ENCODE assay signal across 26 cellular contexts in the genomic region with DNA sequence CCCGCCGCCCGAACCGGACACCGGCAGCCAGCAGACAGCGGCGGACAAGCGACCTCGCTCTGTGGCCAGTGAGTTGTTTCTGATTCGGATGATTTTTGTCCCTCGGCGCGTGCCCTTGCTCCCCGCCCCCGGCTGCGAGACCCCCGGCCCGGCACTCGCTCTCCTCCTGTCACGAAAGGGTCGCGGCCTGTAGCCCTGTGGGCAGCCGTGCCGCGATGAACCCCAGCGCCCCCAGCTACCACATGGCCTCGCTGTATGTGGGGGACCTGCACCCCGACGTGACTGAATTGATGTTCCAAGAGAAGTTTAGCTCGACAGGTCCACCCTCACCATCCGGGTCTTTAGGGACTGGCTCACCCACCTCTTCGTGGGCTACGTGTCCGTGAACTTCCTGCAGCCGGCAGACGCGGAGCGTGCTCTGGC.
DNase-seq lines count a peak whose midpoint lies in the region; ATAC-seq, FAIRE-seq and TF ChIP-seq lines count a peak whose summit lies in the region.
"Had no signal": no experiment of that assay in that cellular context is flagged by ENCODE, and none has a peak within 500 bp of the region (broad histone marks: within the 10 kb centered on the region; RNA-seq: fewer than 3 reads in every experiment).

No MANE protein-coding gene starts in this region.

- no peak overlapping the region for H3K4me3 Mint-ChIP-seq in stimulated activated memory B cell treated with anti-CD40 and anti-IgM and Interleukin-4, amounts not matched to agents 10 μg/mL and 1 μg/mL and 100 μg/mL, for 72 hours
- H3K4me3 Mint-ChIP-seq: B cell; CD8-positive, alpha-beta T cell; IgD-negative memory B cell had no signal

- H3K9me3 ChIP-seq in right cardiac atrium (ENCODE audit: control insufficient read depth, low read length) (no peaks in the 10 kb centered on the region), kidney (ENCODE audit: control insufficient read depth in 1 of 2, low read length in 2 of 2) (no peaks in the 10 kb centered on the region)
- H3K9me3 ChIP-seq: Caco-2 had no signal

- TF ChIP-seq CTCF in kidney (IDR thresholded peaks at IDR 0.05; ENCODE audit: borderline replicate concordance, extremely low read depth, insufficient read depth) = no peak

- DNase-seq in right cardiac atrium = peak in 2 of 3 donors; percentile 31 to 46
- no peak for DNase-seq in cardiac septum (ENCODE audit: low spot score)
- DNase-seq in kidney = peak; percentile 63
- DNase-seq in NCI-H1436 treated with DMSO at 0.1 percent for 48 hours (lab: John Stamatoyannopoulos, UW) = no peak
- DNase-seq in AG08396 (ENCODE audit: low spot score) = no peak
- no peak for DNase-seq in SKM-1 treated with dmso at 0.1 percent for 144 hours (lab: John Stamatoyannopoulos, UW; ENCODE audit: unreplicated experiment)
- DNase-seq: Caco-2, DMS 273 treated with DMSO at 0.1 percent for 48 hours, DMS79, EL, GDM1, MM.1S, NCI-H1694, NCI-H2029 treated with DMSO at 0.1 percent for 48 hours, NCI-H446 treated with DMSO at 0.1 percent for 48 hours, NCI-H526 treated with DMSO at 0.1 percent for 48 hours had no signal

- peaks cover 2% of the 10 kb centered on the region for H3K27me3 ChIP-seq in right cardiac atrium (ENCODE audit: control insufficient read depth, insufficient read depth)

- H3K27ac Mint-ChIP-seq in stimulated activated memory B cell treated with anti-CD40 and anti-IgM and Interleukin-4, amounts not matched to agents 10 μg/mL and 1 μg/mL and 100 μg/mL, for 72 hours = no peak overlapping the region
- H3K27ac Mint-ChIP-seq: B cell; CD8-positive, alpha-beta T cell had no signal

- intact Hi-C loops in right cardiac atrium (cut with DNase I) (no loop called here), cardiac septum (cut with DNase I) (no loop called here), kidney (cut with DNase I) (no loop called here)

- no peaks in the 10 kb centered on the region for H3K36me3 Mint-ChIP-seq in stimulated activated memory B cell treated with anti-CD40 and anti-IgM and Interleukin-4, amounts not matched to agents 10 μg/mL and 1 μg/mL and 100 μg/mL, for 72 hours
- H3K36me3 Mint-ChIP-seq: CD8-positive, alpha-beta T cell; IgD-negative memory B cell had no signal

- H3K9ac ChIP-seq in kidney (ENCODE audit: low read length in 2 of 2) = no peak overlapping the region
- H3K9ac ChIP-seq: KMS-11 had no signal

- H3K4me3 ChIP-seq in right cardiac atrium (ENCODE audit: low read length) = no peak overlapping the region
- H3K4me3 ChIP-seq in kidney (ENCODE audit: low read length in 2 of 2) = no peak overlapping the region

- H3K27me3 Mint-ChIP-seq in stimulated activated memory B cell treated with anti-CD40 and anti-IgM and Interleukin-4, amounts not matched to agents 10 μg/mL and 1 μg/mL and 100 μg/mL, for 72 hours = no peaks in the 10 kb centered on the region
- H3K27me3 Mint-ChIP-seq: B cell, IgD-negative memory B cell had no signal

- no peaks in the 10 kb centered on the region for H3K4me1 ChIP-seq in right cardiac atrium (ENCODE audit: control insufficient read depth, insufficient read depth, low read length)
- H3K4me1 ChIP-seq in kidney (ENCODE audit: control insufficient read depth in 1 of 2, insufficient read depth in 1 of 2, low read depth in 1 of 2, low read length in 2 of 2) = no peaks in the 10 kb centered on the region

- ATAC-seq in right cardiac atrium = no peak
- ATAC-seq in stimulated activated memory B cell treated with anti-CD40 and anti-IgM and Interleukin-4, amounts not matched to agents 10 μg/mL and 1 μg/mL and 100 μg/mL, for 72 hours = peak; percentile 20
- ATAC-seq: CD8-positive, alpha-beta T cell; Panc1 had no signal

- whole genome bisulfite sequencing in right cardiac atrium = 96% methylated on average over 38 of the region's 38 CpGs

- no peak for FAIRE-seq in kidney (lab: Jason Lieb, UNC)
- FAIRE-seq: GM12891 had no signal

- no peaks in the 10 kb centered on the region for H3K4me1 Mint-ChIP-seq in stimulated activated memory B cell treated with anti-CD40 and anti-IgM and Interleukin-4, amounts not matched to agents 10 μg/mL and 1 μg/mL and 100 μg/mL, for 72 hours
- H3K4me1 Mint-ChIP-seq: B cell, IgD-negative memory B cell had no signal

- H3K36me3 ChIP-seq in kidney (ENCODE audit: control insufficient read depth in 1 of 2, insufficient read depth in 2 of 2, low read length in 2 of 2) = no peaks in the 10 kb centered on the region

- H3K9me3 Mint-ChIP-seq in stimulated activated memory B cell treated with anti-CD40 and anti-IgM and Interleukin-4, amounts not matched to agents 10 μg/mL and 1 μg/mL and 100 μg/mL, for 72 hours = no peaks in the 10 kb centered on the region

- H3K27ac ChIP-seq in right cardiac atrium (ENCODE audit: low read length) = no peak overlapping the region
- no peak overlapping the region for H3K27ac ChIP-seq in kidney (ENCODE audit: low read depth in 2 of 2, low read length in 2 of 2)
- H3K27ac ChIP-seq: C4-2B, HL-60, KMS-11, RWPE1 had no signal

Comparison
In these comparisons a context has a peak if more than half of its experiments do, and no peak if none do; other contexts are left out.
1. DNase-seq: peak in right cardiac atrium (2 of 3) and kidney (single experiment); none in cardiac septum (single experiment), NCI-H1436 treated with DMSO at 0.1 percent for 48 hours (single experiment), AG08396 (single experiment) and SKM-1 treated with dmso at 0.1 percent for 144 hours (single experiment).